Comparison of ENCODE assay signal across 8 cellular contexts in the genomic region with DNA sequence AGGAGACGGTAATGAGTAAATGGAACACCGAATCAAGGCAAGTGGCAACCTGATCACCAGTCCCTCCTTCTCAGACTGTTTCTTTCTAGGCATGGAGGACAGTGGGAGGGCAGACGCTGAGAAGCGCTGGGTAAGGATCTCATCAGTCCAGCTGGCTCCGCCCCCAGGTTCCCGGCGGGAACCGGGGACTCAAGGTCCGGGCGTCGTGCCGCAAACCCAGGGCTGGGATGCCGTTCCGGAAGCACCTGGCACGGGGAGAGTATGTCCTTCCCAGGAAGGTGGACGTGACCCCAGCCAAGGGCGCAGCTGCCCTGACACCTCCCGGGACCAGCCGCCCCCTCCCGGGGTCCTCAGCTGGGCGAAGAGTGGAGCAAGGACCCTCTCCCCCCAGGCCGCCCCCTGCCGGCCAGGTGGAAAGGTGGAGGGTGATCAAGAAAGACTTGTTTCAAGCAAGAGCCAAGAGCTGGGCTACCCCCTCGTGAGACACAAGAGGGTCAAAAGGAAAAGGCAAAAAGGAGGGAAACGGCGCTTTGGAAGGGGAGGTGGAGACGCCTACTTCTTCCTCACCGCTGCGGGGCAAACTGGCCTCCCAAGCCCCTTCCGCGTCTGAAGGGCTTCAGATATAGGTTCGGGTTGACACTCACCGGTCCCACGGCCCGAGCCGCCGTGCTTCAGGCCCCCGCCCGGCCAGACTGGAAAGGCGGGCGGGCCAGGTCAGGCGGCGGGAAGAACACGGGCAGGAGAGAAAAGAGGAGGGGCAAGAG. TPM values are rescaled to one million over a fixed set of nuclear protein-coding genes. Genes with fewer than 3 reads are reported as not detected.
DNase-seq lines count a peak whose midpoint lies in the region; ATAC-seq and TF ChIP-seq lines count a peak whose summit lies in the region.

A gene with protein sequence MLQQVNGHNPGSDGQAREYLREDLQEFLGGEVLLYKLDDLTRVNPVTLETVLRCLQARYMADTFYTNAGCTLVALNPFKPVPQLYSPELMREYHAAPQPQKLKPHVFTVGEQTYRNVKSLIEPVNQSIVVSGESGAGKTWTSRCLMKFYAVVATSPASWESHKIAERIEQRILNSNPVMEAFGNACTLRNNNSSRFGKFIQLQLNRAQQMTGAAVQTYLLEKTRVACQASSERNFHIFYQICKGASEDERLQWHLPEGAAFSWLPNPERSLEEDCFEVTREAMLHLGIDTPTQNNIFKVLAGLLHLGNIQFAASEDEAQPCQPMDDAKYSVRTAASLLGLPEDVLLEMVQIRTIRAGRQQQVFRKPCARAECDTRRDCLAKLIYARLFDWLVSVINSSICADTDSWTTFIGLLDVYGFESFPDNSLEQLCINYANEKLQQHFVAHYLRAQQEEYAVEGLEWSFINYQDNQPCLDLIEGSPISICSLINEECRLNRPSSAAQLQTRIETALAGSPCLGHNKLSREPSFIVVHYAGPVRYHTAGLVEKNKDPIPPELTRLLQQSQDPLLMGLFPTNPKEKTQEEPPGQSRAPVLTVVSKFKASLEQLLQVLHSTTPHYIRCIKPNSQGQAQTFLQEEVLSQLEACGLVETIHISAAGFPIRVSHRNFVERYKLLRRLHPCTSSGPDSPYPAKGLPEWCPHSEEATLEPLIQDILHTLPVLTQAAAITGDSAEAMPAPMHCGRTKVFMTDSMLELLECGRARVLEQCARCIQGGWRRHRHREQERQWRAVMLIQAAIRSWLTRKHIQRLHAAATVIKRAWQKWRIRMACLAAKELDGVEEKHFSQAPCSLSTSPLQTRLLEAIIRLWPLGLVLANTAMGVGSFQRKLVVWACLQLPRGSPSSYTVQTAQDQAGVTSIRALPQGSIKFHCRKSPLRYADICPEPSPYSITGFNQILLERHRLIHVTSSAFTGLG (minus strand): TSS at position 752 of the 764 bp plus-strand sequence. CDS start 2,330 bp downstream, outside the sequence.

- H3K9me3 ChIP-seq in DOHH2 (ENCODE audit: control insufficient read depth, insufficient read depth, low read length) (no peaks in the 10 kb centered on the region), SJSA1 (replicated peaks) (no peaks in the 10 kb centered on the region; the same call in 1 of the 2 replicates), ovary (no peaks in the 10 kb centered on the region), vagina (no peaks in the 10 kb centered on the region)

- intact Hi-C loops in ovary (cut with DNase I) (no loop called here), vagina (cut with DNase I) (no loop called here)

- peak; percentile 66 for DNase-seq in LNCaP clone FGC (ENCODE audit: low read depth)
- peak; percentile 52 to 58 for DNase-seq in SJSA1 (ENCODE audit: low read depth in 1 of 2, low spot score in 2 of 2)
- DNase-seq in glomerular visceral epithelial cell (ENCODE audit: extremely low spot score): peak; percentile 78
- DNase-seq in ovary: peak; percentile 69 to 83 (median 71)
- DNase-seq in vagina (ENCODE audit: extremely low spot score in 2 of 2): no peak

- H3K27me3 ChIP-seq in DOHH2 (ENCODE audit: control insufficient read depth, low read length): no peaks in the 10 kb centered on the region
- no peaks in the 10 kb centered on the region for H3K27me3 ChIP-seq in SJSA1 (replicated peaks)
- no peaks in the 10 kb centered on the region for H3K27me3 ChIP-seq in ovary
- no peaks in the 10 kb centered on the region for H3K27me3 ChIP-seq in vagina

- WGBS in ovary, 3 donors: 1% methylated on average over 43 to 44 of the region's 44 CpGs

- H3K4me1 ChIP-seq in DOHH2 (ENCODE audit: control insufficient read depth, low read length) (peaks cover 37% of the 10 kb centered on the region), SJSA1 (replicated peaks) (peaks cover 17% of the 10 kb centered on the region), ovary (ENCODE audit: insufficient read depth) (peaks cover 4% of the 10 kb centered on the region), vagina (peaks cover 27% of the 10 kb centered on the region)

- H3K4me3 ChIP-seq in DOHH2 (ENCODE audit: low read length) (peak within 1 kb of the TSS; percentile 97), LNCaP clone FGC (ENCODE audit: low read depth, low read length) (peak within 1 kb of the TSS; percentile 74), SJSA1 (peak within 1 kb of the TSS; percentile 68), ovary (peak within 1 kb of the TSS; percentile 82), vagina (peak within 1 kb of the TSS; percentile 70 to 76)

- no peaks in the 10 kb centered on the region for H3K27me3 Mint-ChIP-seq in activated naive CD4-positive, alpha-beta T cell treated with anti-CD3 and anti-CD28 coated beads, Interleukin-2, amount 50 U/mL, for 24 hours

- TF ChIP-seq POLR2A in ovary (IDR thresholded peaks at IDR 0.05) (no peak), vagina (IDR thresholded peaks at IDR 0.05) (peak in 1 of 2 donors; percentile 29)

- H3K27ac Mint-ChIP-seq in activated naive CD4-positive, alpha-beta T cell treated with anti-CD3 and anti-CD28 coated beads, Interleukin-2, amount 50 U/mL, for 24 hours: peak within 1 kb of the TSS; percentile 99

- ATAC-seq in GM21825 (IDR thresholded peaks at IDR 0.05; ENCODE audit: unreplicated experiment): peak; percentile 20

- no peaks in the 10 kb centered on the region for H4K20me1 ChIP-seq in DOHH2 (ENCODE audit: control insufficient read depth, insufficient read depth, low read depth, low read length)

- no peaks in the 10 kb centered on the region for H3K9me3 Mint-ChIP-seq in activated naive CD4-positive, alpha-beta T cell treated with anti-CD3 and anti-CD28 coated beads, Interleukin-2, amount 50 U/mL, for 24 hours

- H3K4me3 Mint-ChIP-seq in activated naive CD4-positive, alpha-beta T cell treated with anti-CD3 and anti-CD28 coated beads, Interleukin-2, amount 50 U/mL, for 24 hours: peak within 1 kb of the TSS; percentile 97

- H3K27ac ChIP-seq in DOHH2 (ENCODE audit: low read depth, low read length) (peak within 1 kb of the TSS; percentile 80), SJSA1 (peak within 1 kb of the TSS; percentile 91), ovary (peak within 1 kb of the TSS; percentile 78 to 93), vagina (peak within 1 kb of the TSS; percentile 91)

- H3K4me2 ChIP-seq in DOHH2 (ENCODE audit: low read length): peak within 1 kb of the TSS; percentile 89

- no peak for TF ChIP-seq EP300 in ovary (IDR thresholded peaks at IDR 0.05)

- H3K9me2 ChIP-seq in DOHH2 (replicated peaks; ENCODE audit: control insufficient read depth, low read length): no peaks in the 10 kb centered on the region

- H3F3A ChIP-seq in DOHH2 (ENCODE audit: control insufficient read depth, insufficient read depth): peaks cover 20% of the 10 kb centered on the region

- peaks cover 12% of the 10 kb centered on the region for H3K36me3 Mint-ChIP-seq in activated naive CD4-positive, alpha-beta T cell treated with anti-CD3 and anti-CD28 coated beads, Interleukin-2, amount 50 U/mL, for 24 hours

- H3K79me2 ChIP-seq in DOHH2 (ENCODE audit: control insufficient read depth, low read length): peaks cover 64% of the 10 kb centered on the region

- peak; percentile 90 for TF ChIP-seq CTCF in DOHH2 (IDR thresholded peaks at IDR 0.05; ENCODE audit: low read depth, low read length, poor library complexity, severe bottlenecking)
- peak; percentile 53 for TF ChIP-seq CTCF in LNCaP clone FGC (IDR thresholded peaks at IDR 0.05; ENCODE audit: control insufficient read depth, extremely low read depth, insufficient read depth)
- TF ChIP-seq CTCF in ovary (IDR thresholded peaks at IDR 0.05): peak in 1 of 3 donors; percentile 39
- TF ChIP-seq CTCF in vagina (IDR thresholded peaks at IDR 0.05): peak in 1 of 3 experiments; percentile 6

- H3K36me3 ChIP-seq in DOHH2 (ENCODE audit: control insufficient read depth, low read length): peaks cover 79% of the 10 kb centered on the region
- peaks cover 76% of the 10 kb centered on the region for H3K36me3 ChIP-seq in SJSA1
- H3K36me3 ChIP-seq in ovary: no peaks in the 10 kb centered on the region
- H3K36me3 ChIP-seq in vagina: peaks cover 0 to 24% of the 10 kb centered on the region in 2 donors

- peaks cover 30% of the 10 kb centered on the region for H3K4me1 Mint-ChIP-seq in activated naive CD4-positive, alpha-beta T cell treated with anti-CD3 and anti-CD28 coated beads, Interleukin-2, amount 50 U/mL, for 24 hours

RNA-seq across cellular contexts. Expression of the gene that starts here (rescaled TPM):
- total RNA-seq in SJSA1 (2014; rRNA removed; shearing (Covaris generic)): 56.0 and 57.9 TPM in 2 replicates
- 10 to 100 TPM; 20.0 to 46.7 (median 28.8) TPM for total RNA-seq in ovary
- polyA plus RNA-seq in ovary: 10 to 100 TPM; 13.4 to 13.9 TPM
- 112 TPM for total RNA-seq in vagina

Comparison
In these comparisons a context has a peak if more than half of its experiments do, and no peak if none do; other contexts are left out.
1. DNase-seq: peak in LNCaP clone FGC (single experiment), SJSA1 (2 of 2), glomerular visceral epithelial cell (single experiment) and ovary (5 of 5); none in vagina (0 of 2).
2. Peak in every context shown above with its lines, with median percentiles within 50 percentile points of each other: H3K27ac ChIP-seq and H3K4me3 ChIP-seq.